Comparison of ENCODE assay signal across 18 cellular contexts in the genomic region with DNA sequence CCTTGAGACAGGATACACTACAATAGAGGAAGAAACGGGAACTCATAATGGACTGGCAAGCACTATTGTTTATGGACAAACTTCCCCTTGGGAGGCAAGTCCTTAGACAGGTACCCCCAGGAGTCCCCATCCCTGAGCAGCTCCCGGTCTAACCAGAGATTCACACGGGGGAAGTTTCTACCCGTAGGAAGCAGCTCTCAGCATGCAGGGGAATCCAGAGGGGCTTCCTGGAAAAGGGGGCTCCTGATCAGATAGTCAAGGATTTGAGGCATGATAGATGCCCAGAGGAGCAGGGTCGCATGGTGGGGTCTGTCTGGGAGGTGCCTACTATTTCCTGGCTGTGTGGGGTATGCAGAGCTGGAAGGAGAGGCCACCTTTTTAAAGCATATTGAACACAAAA.
DNase-seq lines count a peak whose midpoint lies in the region; ATAC-seq and TF ChIP-seq lines count a peak whose summit lies in the region.
"Had no signal": no experiment of that assay in that cellular context is flagged by ENCODE, and none has a peak within 500 bp of the region (broad histone marks: within the 10 kb centered on the region; RNA-seq: fewer than 3 reads in every experiment).

No MANE protein-coding gene starts in this region.

- peak overlapping the region; percentile 37 for H2AK9ac ChIP-seq in IMR-90 (replicated peaks; ENCODE audit: low read depth, low read length, poor library complexity)

- no peak overlapping the region for H3K4ac ChIP-seq in IMR-90 (ENCODE audit: low read depth, low read length)

- 37% methylated on average over 5 of the region's 5 CpGs for WGBS in SK-N-SH (ENCODE audit: low lambda C conversion rate)
- WGBS in IMR-90 (ENCODE audit: extremely low coverage in 2 of 2, insufficient read length in 1 of 2), 2 experiments, result no CpG with 5 or more reads among the region's 5 CpGs

- no peak overlapping the region for H2AK5ac ChIP-seq in IMR-90 (ENCODE audit: low read depth, low read length)

- no peak overlapping the region for H3K4me3 Mint-ChIP-seq in activated CD8-positive, alpha-beta T cell treated with anti-CD3 and anti-CD28 coated beads, Interleukin-2, amount 10 ng/mL, durations not matched to agents 7 days and 5 days
- H3K4me3 Mint-ChIP-seq in nephron progenitor cell, result no peak overlapping the region
- H3K4me3 Mint-ChIP-seq: CD4-positive, CD25-positive, alpha-beta regulatory T cell; H9 had no signal

- H4K8ac ChIP-seq in IMR-90 (ENCODE audit: low read depth in 2 of 2, low read length in 2 of 2), result no peak overlapping the region

- no peak overlapping the region for H3K23ac ChIP-seq in IMR-90 (ENCODE audit: low read depth, low read length)

- DNase-seq in SK-N-SH (peak; percentile 8), IMR-90 (no peak), islet precursor cell (peak; percentile 19), osteoblast (ENCODE audit: insufficient read length, low spot score, missing footprints) (peak; percentile 77), nephron progenitor cell (no peak)
- DNase-seq in activated CD8-positive, alpha-beta T cell treated with anti-CD3 and anti-CD28 coated beads, Interleukin-2, amount 10 ng/mL, durations not matched to agents 7 days and 5 days, result no peak
- DNase-seq: AML-193; C1 segment of cervical spinal cord; CD4-positive, CD25-positive, alpha-beta regulatory T cell; CD8-positive, alpha-beta memory T cell; GDM1; GOT3; H9 had no signal

- H3K9me2 ChIP-seq in SK-N-SH, result no peaks in the 10 kb centered on the region

- H2BK15ac ChIP-seq in IMR-90 (ENCODE audit: low read depth, low read length), result no peak overlapping the region

- TF ChIP-seq RAD21 in SK-N-SH (IDR thresholded peaks at IDR 0.05; ENCODE audit: low read length) (no peak), IMR-90 (IDR thresholded peaks at IDR 0.05; ENCODE audit: low read length) (no peak)

- CTCF ChIA-PET in SK-N-SH (lab: Yijun Ruan, JAX) (no interaction called here), IMR-90 (lab: Yijun Ruan, JAX) (no interaction called here)
- CTCF ChIA-PET in activated CD8-positive, alpha-beta T cell treated with anti-CD3 and anti-CD28 coated beads, Interleukin-2, amount 10 ng/mL, durations not matched to agents 7 days and 5 days (lab: Charles Lee), result no interaction called here

- no peaks in the 10 kb centered on the region for H3F3A ChIP-seq in SK-N-SH (replicated peaks; ENCODE audit: insufficient read depth)

- TF ChIP-seq POLR2A in IMR-90 (IDR thresholded peaks at IDR 0.05; ENCODE audit: low read depth, low read length), result no peak

- no peak overlapping the region for H2AFZ ChIP-seq in SK-N-SH (ENCODE audit: low read depth)
- no peak overlapping the region for H2AFZ ChIP-seq in IMR-90 (replicated peaks; ENCODE audit: low read length, poor library complexity)
- H2AFZ ChIP-seq in osteoblast (ENCODE audit: low read length), result no peak overlapping the region

- H4K20me1 ChIP-seq in SK-N-SH (ENCODE audit: insufficient read depth) (no peaks in the 10 kb centered on the region), IMR-90 (ENCODE audit: insufficient read depth, low read length) (no peaks in the 10 kb centered on the region; the same call in 1 of the 2 replicates), osteoblast (ENCODE audit: insufficient read depth, low read length) (no peaks in the 10 kb centered on the region)

- H3K18ac ChIP-seq in IMR-90 (ENCODE audit: low read depth, low read length), result no peak overlapping the region

- H3K4me2 ChIP-seq in SK-N-SH (no peak overlapping the region), IMR-90 (ENCODE audit: low read depth, low read length) (no peak overlapping the region), osteoblast (ENCODE audit: insufficient read depth, low read length) (no peak overlapping the region)
- H3K4me2 ChIP-seq: A549 had no signal

- POLR2A ChIA-PET in SK-N-SH (lab: Yijun Ruan, JAX) (no interaction called here), IMR-90 (lab: Charles Lee; ENCODE audit: unreplicated experiment) (no interaction called here)
- POLR2A ChIA-PET in activated CD8-positive, alpha-beta T cell treated with anti-CD3 and anti-CD28 coated beads, Interleukin-2, amount 10 ng/mL, durations not matched to agents 7 days and 5 days (lab: Charles Lee), result interaction anchor here (0.5 kb wide), 1 partner anchor 1841 kb away, joined by 3 read pairs; no protein-coding TSS in a partner anchor

- no peak overlapping the region for H4K91ac ChIP-seq in IMR-90 (ENCODE audit: insufficient read depth, low read depth, low read length)

- no peak overlapping the region for H4K5ac ChIP-seq in IMR-90 (ENCODE audit: low read depth, low read length)

- dilution Hi-C loops in IMR-90 (cut with HindIII; ENCODE audit: low sequenced_read_pairs, unreplicated experiment), result no loop called here

- H3K4me1 Mint-ChIP-seq in activated CD8-positive, alpha-beta T cell treated with anti-CD3 and anti-CD28 coated beads, Interleukin-2, amount 10 ng/mL, durations not matched to agents 7 days and 5 days (ENCODE audit: low read depth), result peaks cover 2% of the 10 kb centered on the region
- H3K4me1 Mint-ChIP-seq in nephron progenitor cell, result peaks cover 6% of the 10 kb centered on the region
- H3K4me1 Mint-ChIP-seq: CD4-positive, CD25-positive, alpha-beta regulatory T cell; CD8-positive, alpha-beta memory T cell had no signal

- H3K36me3 ChIP-seq in SK-N-SH (replicated peaks in 1 of 2; ENCODE audit: control insufficient read depth in 1 of 2, insufficient read depth in 2 of 2, low read length in 1 of 2) (no peaks in the 10 kb centered on the region), IMR-90 (ENCODE audit: control insufficient read depth, insufficient read depth, low read length) (no peaks in the 10 kb centered on the region), osteoblast (ENCODE audit: insufficient read depth, low read length) (no peaks in the 10 kb centered on the region)

- intact Hi-C loops in IMR-90 (cut with micrococcal nuclease), result no loop called here

- H3K27ac ChIP-seq in SK-N-SH (ENCODE audit: low read depth in 2 of 2, low read length in 1 of 2) (no peak overlapping the region), IMR-90 (ENCODE audit: insufficient read depth, low read length) (no peak overlapping the region), osteoblast (ENCODE audit: low read depth, low read length) (no peak overlapping the region)
- H3K27ac ChIP-seq: 22Rv1, A549 had no signal

- no peaks in the 10 kb centered on the region for H3K79me2 ChIP-seq in SK-N-SH (ENCODE audit: insufficient read depth)
- no peaks in the 10 kb centered on the region for H3K79me2 ChIP-seq in osteoblast (ENCODE audit: insufficient read depth, low read length)

- ATAC-seq in SK-N-SH treated with all-trans-retinoic acid at 6 μM for 48 hours (no peak), IMR-90 (ENCODE audit: low read depth) (no peak), GM19467 (IDR thresholded peaks at IDR 0.05; ENCODE audit: unreplicated experiment) (no peak)
- ATAC-seq in activated CD8-positive, alpha-beta T cell treated with anti-CD3 and anti-CD28 coated beads, Interleukin-2, amount 10 ng/mL, durations not matched to agents 7 days and 5 days, result no peak
- ATAC-seq: A549, HepG2 had no signal

- no peak overlapping the region for H2BK120ac ChIP-seq in IMR-90 (ENCODE audit: low read depth, low read length)

- H3K9me3 ChIP-seq in SK-N-SH (no peaks in the 10 kb centered on the region), IMR-90 (ENCODE audit: control insufficient read depth, insufficient read depth, low read length) (peaks cover 10% of the 10 kb centered on the region), osteoblast (ENCODE audit: low read depth, low read length) (no peaks in the 10 kb centered on the region)

- no peak overlapping the region for H2BK20ac ChIP-seq in IMR-90 (ENCODE audit: low read depth, low read length)

- no peak overlapping the region for H2BK5ac ChIP-seq in IMR-90 (ENCODE audit: low read depth, low read length, poor library complexity, severe bottlenecking)

- no peaks in the 10 kb centered on the region for H3K9me3 Mint-ChIP-seq in activated CD8-positive, alpha-beta T cell treated with anti-CD3 and anti-CD28 coated beads, Interleukin-2, amount 10 ng/mL, durations not matched to agents 7 days and 5 days (ENCODE audit: insufficient read depth)
- peaks cover 3% of the 10 kb centered on the region for H3K9me3 Mint-ChIP-seq in nephron progenitor cell

- peaks cover 0 to 16% of the 10 kb centered on the region in 2 experiments; a peak in 1 of 4 replicates for H3K4me1 ChIP-seq in SK-N-SH (ENCODE audit: control insufficient read depth in 1 of 2, insufficient read depth in 2 of 2, low read depth in 1 of 2, low read length in 1 of 2)
- H3K4me1 ChIP-seq in IMR-90 (ENCODE audit: control insufficient read depth, insufficient read depth, low read length), result no peaks in the 10 kb centered on the region
- H3K4me1 ChIP-seq in osteoblast (ENCODE audit: insufficient read depth, low read length), result no peaks in the 10 kb centered on the region
- H3K4me1 ChIP-seq: A549 had no signal

- no peaks in the 10 kb centered on the region for H3K79me1 ChIP-seq in IMR-90 (ENCODE audit: low read depth in 1 of 2, low read length in 2 of 2)

- H3K27me3 Mint-ChIP-seq in activated CD8-positive, alpha-beta T cell treated with anti-CD3 and anti-CD28 coated beads, Interleukin-2, amount 10 ng/mL, durations not matched to agents 7 days and 5 days (ENCODE audit: low read depth), result no peaks in the 10 kb centered on the region
- peaks cover 27% of the 10 kb centered on the region for H3K27me3 Mint-ChIP-seq in nephron progenitor cell (ENCODE audit: low read depth, poor library complexity)
- H3K27me3 Mint-ChIP-seq: CD4-positive, CD25-positive, alpha-beta regulatory T cell had no signal

- H3K9me1 ChIP-seq in IMR-90 (ENCODE audit: insufficient read depth, low read length), result no peaks in the 10 kb centered on the region

- H3K27ac Mint-ChIP-seq in activated CD8-positive, alpha-beta T cell treated with anti-CD3 and anti-CD28 coated beads, Interleukin-2, amount 10 ng/mL, durations not matched to agents 7 days and 5 days, result no peak overlapping the region
- no peak overlapping the region for H3K27ac Mint-ChIP-seq in nephron progenitor cell
- H3K27ac Mint-ChIP-seq: CD4-positive, CD25-positive, alpha-beta regulatory T cell; H9 had no signal

- H3K27me3 ChIP-seq in SK-N-SH (ENCODE audit: insufficient read depth) (no peaks in the 10 kb centered on the region), IMR-90 (ENCODE audit: control insufficient read depth, insufficient read depth, low read length) (peaks cover 18% of the 10 kb centered on the region), osteoblast (ENCODE audit: insufficient read depth, low read length) (peaks cover 4% of the 10 kb centered on the region)

- no peak overlapping the region for H3K14ac ChIP-seq in IMR-90 (replicated peaks; ENCODE audit: low read depth, low read length)

- H3K56ac ChIP-seq in IMR-90 (ENCODE audit: extremely low read depth, insufficient read depth, low read length), result no peak overlapping the region

- H3K9ac ChIP-seq in SK-N-SH, result no peak overlapping the region
- no peak overlapping the region for H3K9ac ChIP-seq in IMR-90 (ENCODE audit: low read depth, low read length)

- TF ChIP-seq CTCF in SK-N-SH (IDR thresholded peaks at IDR 0.05) (no peak), IMR-90 (conservative IDR thresholded peaks at IDR 0.05; ENCODE audit: low read depth, low read length) (no peak), osteoblast (IDR thresholded peaks at IDR 0.05; ENCODE audit: extremely low read depth, low read depth, low read length) (no peak), nephron progenitor cell (IDR thresholded peaks at IDR 0.05) (no peak)

- no TSS peak for BruUV-seq in IMR-90 (replicated peaks; lab: Mats Ljungman, UMichigan)

- no peak overlapping the region for H3K4me3 ChIP-seq in SK-N-SH (ENCODE audit: low read depth in 2 of 2, low read length in 1 of 2)
- H3K4me3 ChIP-seq in IMR-90 (ENCODE audit: insufficient read depth, low read depth, low read length), result no peak overlapping the region
- no peak overlapping the region for H3K4me3 ChIP-seq in osteoblast (ENCODE audit: insufficient read depth, low read length)
- H3K4me3 ChIP-seq: A549 had no signal

- in situ Hi-C loops in IMR-90 (cut with MboI; ENCODE audit: low sequenced_read_pairs), result no loop called here

- no peaks in the 10 kb centered on the region for H3K36me3 Mint-ChIP-seq in activated CD8-positive, alpha-beta T cell treated with anti-CD3 and anti-CD28 coated beads, Interleukin-2, amount 10 ng/mL, durations not matched to agents 7 days and 5 days (ENCODE audit: low read depth)
- no peaks in the 10 kb centered on the region for H3K36me3 Mint-ChIP-seq in nephron progenitor cell (ENCODE audit: low read depth)
- H3K36me3 Mint-ChIP-seq: CD4-positive, CD25-positive, alpha-beta regulatory T cell had no signal

- no peak for TF ChIP-seq EP300 in SK-N-SH (IDR thresholded peaks at IDR 0.05; ENCODE audit: borderline replicate concordance in 1 of 2, low read depth in 1 of 2, low read length in 1 of 2)

Comparison
In these comparisons a context has a peak if more than half of its experiments do, and no peak if none do; other contexts are left out.
1. DNase-seq: peak in SK-N-SH (single experiment), islet precursor cell (single experiment) and osteoblast (single experiment); none in IMR-90 (single experiment), activated CD8-positive, alpha-beta T cell treated with anti-CD3 and anti-CD28 coated beads, Interleukin-2, amount 10 ng/mL, durations not matched to agents 7 days and 5 days (single experiment) and nephron progenitor cell (single experiment).